Comparison of ENCODE assay signal across 9 cellular contexts in the genomic region with DNA sequence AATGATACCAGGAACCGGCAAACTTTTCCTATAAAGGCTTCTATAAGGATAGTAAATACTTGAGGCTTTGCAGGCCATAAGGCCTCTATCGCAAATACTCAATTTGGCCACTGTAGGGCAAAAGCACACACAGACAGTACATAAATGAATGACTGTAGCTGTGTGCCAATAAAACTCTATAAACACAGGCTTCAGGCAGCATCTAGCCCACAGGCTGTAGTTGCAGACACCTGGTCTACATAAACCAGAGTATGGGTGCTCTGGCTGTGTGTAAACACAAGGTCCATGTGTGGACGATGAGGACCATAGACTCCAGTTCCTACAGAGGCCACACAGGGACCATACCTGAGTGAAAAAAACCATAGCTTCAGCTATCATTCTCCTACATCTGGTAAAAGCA. TPM values are rescaled to one million over a fixed set of nuclear protein-coding genes. Genes with fewer than 3 reads are reported as not detected.
DNase-seq lines count a peak whose midpoint lies in the region; FAIRE-seq and TF ChIP-seq lines count a peak whose summit lies in the region.
"Had no signal": no experiment of that assay in that cellular context is flagged by ENCODE, and none has a peak within 500 bp of the region (broad histone marks: within the 10 kb centered on the region; RNA-seq: fewer than 3 reads in every experiment).

No MANE protein-coding gene starts in this region.

- peaks cover 4% of the 10 kb centered on the region for H3F3A ChIP-seq in SK-N-SH (replicated peaks; ENCODE audit: insufficient read depth)

- H3K27ac ChIP-seq in SK-N-SH (ENCODE audit: low read depth in 2 of 2, low read length in 1 of 2) (peak overlapping the region; percentile 8 to 78; a peak in 3 of 4 replicates), small intestine (ENCODE audit: low read depth in 1 of 2, low read length in 1 of 2) (peak overlapping the region in 1 of 2 donors; percentile 3), kidney (ENCODE audit: low read depth in 2 of 2, low read length in 2 of 2) (peak overlapping the region in 1 of 2 donors; percentile 24)

- intact Hi-C loops in kidney (cut with DNase I) = no loop called here

- peaks cover 4 to 21% of the 10 kb centered on the region in 2 experiments; a peak in 3 of 4 replicates for H3K4me1 ChIP-seq in SK-N-SH (ENCODE audit: control insufficient read depth in 1 of 2, insufficient read depth in 2 of 2, low read depth in 1 of 2, low read length in 1 of 2)
- H3K4me1 ChIP-seq in iPS-15b (ENCODE audit: control insufficient read depth, insufficient read depth, low read length) = peaks cover 4% of the 10 kb centered on the region
- H3K4me1 ChIP-seq in small intestine (ENCODE audit: control insufficient read depth in 2 of 2, insufficient read depth in 1 of 2, low read depth in 1 of 2, low read length in 1 of 2) = peaks cover 0 to 2% of the 10 kb centered on the region in 2 donors
- peaks cover 7 to 14% of the 10 kb centered on the region in 2 donors for H3K4me1 ChIP-seq in kidney (ENCODE audit: control insufficient read depth in 1 of 2, insufficient read depth in 1 of 2, low read depth in 1 of 2, low read length in 2 of 2)

- H3K4me3 ChIP-seq in SK-N-SH (ENCODE audit: low read depth in 2 of 2, low read length in 1 of 2) (no peak overlapping the region), iPS-15b (ENCODE audit: low read depth, low read length) (no peak overlapping the region), small intestine (ENCODE audit: low read depth in 1 of 2, low read length in 2 of 2) (no peak overlapping the region), kidney (ENCODE audit: low read length in 2 of 2) (no peak overlapping the region)

- peaks cover 8 to 56% of the 10 kb centered on the region in 2 experiments for H3K36me3 ChIP-seq in SK-N-SH (replicated peaks in 1 of 2; ENCODE audit: control insufficient read depth in 1 of 2, insufficient read depth in 2 of 2, low read length in 1 of 2)
- peaks cover 32% of the 10 kb centered on the region for H3K36me3 ChIP-seq in iPS-15b (ENCODE audit: control insufficient read depth, insufficient read depth, low read length)
- H3K36me3 ChIP-seq in small intestine (ENCODE audit: control insufficient read depth in 2 of 2, insufficient read depth in 2 of 2, low read length in 2 of 2) = peaks cover 12 to 18% of the 10 kb centered on the region in 2 donors
- peaks cover 4 to 16% of the 10 kb centered on the region in 2 donors for H3K36me3 ChIP-seq in kidney (ENCODE audit: control insufficient read depth in 1 of 2, insufficient read depth in 2 of 2, low read length in 2 of 2)

- H3K79me2 ChIP-seq in SK-N-SH (ENCODE audit: insufficient read depth) = peaks cover 85% of the 10 kb centered on the region

- H3K9ac ChIP-seq in SK-N-SH = no peak overlapping the region
- H3K9ac ChIP-seq in iPS-15b (ENCODE audit: low read depth, low read length) = peak overlapping the region; percentile 16
- peak overlapping the region in 1 of 2 donors; percentile 14 for H3K9ac ChIP-seq in kidney (ENCODE audit: low read length in 2 of 2)

- WGBS in SK-N-SH (ENCODE audit: low lambda C conversion rate) = 46% methylated on average over 3 of the region's 3 CpGs
- WGBS in small intestine, 3 donors = 35 to 56% (median 50%) methylated on average over 3 of the region's 3 CpGs

- H2AFZ ChIP-seq in SK-N-SH (ENCODE audit: low read depth) = no peak overlapping the region

- DNase-seq in HT-29 (ENCODE audit: low spot score) (peak; percentile 92), SK-N-SH (peak; percentile 57), small intestine (peak; percentile 27), kidney (no peak), medulla oblongata (ENCODE audit: extremely low spot score) (no peak), amygdala (lab: John Stamatoyannopoulos, UW) (no peak)
- DNase-seq: activated CD4-positive, alpha-beta T cell treated with anti-CD3 and anti-CD28 coated beads for 4 hours; KBM-7 had no signal

- H4K20me1 ChIP-seq in SK-N-SH (ENCODE audit: insufficient read depth) = 0 out of 2 replicates have a peak, but pooled peaks cover 4% of the 10 kb centered on the region

- no peak for FAIRE-seq in small intestine (lab: Jason Lieb, UNC)
- no peak for FAIRE-seq in kidney (lab: Jason Lieb, UNC)

- H3K4me2 ChIP-seq in SK-N-SH = no peak overlapping the region

- peak in 1 of 2 experiments; percentile 63; a peak in 2 of 4 replicates for TF ChIP-seq EP300 in SK-N-SH (IDR thresholded peaks at IDR 0.05; ENCODE audit: borderline replicate concordance in 1 of 2, low read depth in 1 of 2, low read length in 1 of 2)

- POLR2A ChIA-PET in SK-N-SH (lab: Yijun Ruan, JAX) = interaction anchor here (1.3 kb wide), 1 partner anchor 54 kb away, joined by 3 read pairs; no protein-coding TSS in a partner anchor

- CTCF ChIA-PET in SK-N-SH (lab: Yijun Ruan, JAX) = interaction anchor here (0.8 to 7.1 kb wide), 8 partner anchors 13 to 103 kb away, joined by 3 to 62 read pairs (median 4); no protein-coding TSS in a partner anchor

- TF ChIP-seq RAD21 in SK-N-SH (IDR thresholded peaks at IDR 0.05; ENCODE audit: low read length) = peak; percentile 48

- TF ChIP-seq CTCF in SK-N-SH (IDR thresholded peaks at IDR 0.05) = peak; percentile 33
- no peak for TF ChIP-seq CTCF in kidney (IDR thresholded peaks at IDR 0.05; ENCODE audit: borderline replicate concordance, extremely low read depth, insufficient read depth)

- no peaks in the 10 kb centered on the region for H3K9me2 ChIP-seq in SK-N-SH

- no peaks in the 10 kb centered on the region for H3K27me3 ChIP-seq in SK-N-SH (ENCODE audit: insufficient read depth)
- H3K27me3 ChIP-seq in iPS-15b (ENCODE audit: control insufficient read depth, insufficient read depth, low read length) = no peaks in the 10 kb centered on the region
- H3K27me3 ChIP-seq in small intestine (ENCODE audit: control insufficient read depth in 2 of 2, insufficient read depth in 2 of 2, low read length in 2 of 2) = no peaks in the 10 kb centered on the region

- H3K9me3 ChIP-seq in SK-N-SH (no peaks in the 10 kb centered on the region), iPS-15b (ENCODE audit: control insufficient read depth, insufficient read depth, low read length) (no peaks in the 10 kb centered on the region), small intestine (ENCODE audit: control insufficient read depth, low read depth) (no peaks in the 10 kb centered on the region), kidney (ENCODE audit: control insufficient read depth in 1 of 2, low read length in 2 of 2) (no peaks in the 10 kb centered on the region)

TF ChIP-seq in SK-N-SH, 30 proteins besides CTCF, POLR2A, EP300 and RAD21 (continues in another document):
- TF ChIP-seq RCOR1 (IDR thresholded peaks at IDR 0.05; ENCODE audit: low read length) = peak; percentile 51; the same call in 1 of the 2 replicates
- TF ChIP-seq YY1 (IDR thresholded peaks at IDR 0.05; ENCODE audit: low read depth) = no peak
- no peak for TF ChIP-seq IRF3 (IDR thresholded peaks at IDR 0.05; ENCODE audit: low read depth, low read length)
- TF ChIP-seq MAX (IDR thresholded peaks at IDR 0.05; ENCODE audit: low read depth) = no peak
- no peak for TF ChIP-seq NRF1 (IDR thresholded peaks at IDR 0.05; ENCODE audit: low read depth, low read length)
- TF ChIP-seq SMC3 (IDR thresholded peaks at IDR 0.05; ENCODE audit: low read depth, low read length) = peak; percentile 18; the same call in 1 of the 2 replicates
- no peak for TF ChIP-seq RXRA (IDR thresholded peaks at IDR 0.05; ENCODE audit: borderline replicate concordance, low read depth)
- TF ChIP-seq, protein P1, sequence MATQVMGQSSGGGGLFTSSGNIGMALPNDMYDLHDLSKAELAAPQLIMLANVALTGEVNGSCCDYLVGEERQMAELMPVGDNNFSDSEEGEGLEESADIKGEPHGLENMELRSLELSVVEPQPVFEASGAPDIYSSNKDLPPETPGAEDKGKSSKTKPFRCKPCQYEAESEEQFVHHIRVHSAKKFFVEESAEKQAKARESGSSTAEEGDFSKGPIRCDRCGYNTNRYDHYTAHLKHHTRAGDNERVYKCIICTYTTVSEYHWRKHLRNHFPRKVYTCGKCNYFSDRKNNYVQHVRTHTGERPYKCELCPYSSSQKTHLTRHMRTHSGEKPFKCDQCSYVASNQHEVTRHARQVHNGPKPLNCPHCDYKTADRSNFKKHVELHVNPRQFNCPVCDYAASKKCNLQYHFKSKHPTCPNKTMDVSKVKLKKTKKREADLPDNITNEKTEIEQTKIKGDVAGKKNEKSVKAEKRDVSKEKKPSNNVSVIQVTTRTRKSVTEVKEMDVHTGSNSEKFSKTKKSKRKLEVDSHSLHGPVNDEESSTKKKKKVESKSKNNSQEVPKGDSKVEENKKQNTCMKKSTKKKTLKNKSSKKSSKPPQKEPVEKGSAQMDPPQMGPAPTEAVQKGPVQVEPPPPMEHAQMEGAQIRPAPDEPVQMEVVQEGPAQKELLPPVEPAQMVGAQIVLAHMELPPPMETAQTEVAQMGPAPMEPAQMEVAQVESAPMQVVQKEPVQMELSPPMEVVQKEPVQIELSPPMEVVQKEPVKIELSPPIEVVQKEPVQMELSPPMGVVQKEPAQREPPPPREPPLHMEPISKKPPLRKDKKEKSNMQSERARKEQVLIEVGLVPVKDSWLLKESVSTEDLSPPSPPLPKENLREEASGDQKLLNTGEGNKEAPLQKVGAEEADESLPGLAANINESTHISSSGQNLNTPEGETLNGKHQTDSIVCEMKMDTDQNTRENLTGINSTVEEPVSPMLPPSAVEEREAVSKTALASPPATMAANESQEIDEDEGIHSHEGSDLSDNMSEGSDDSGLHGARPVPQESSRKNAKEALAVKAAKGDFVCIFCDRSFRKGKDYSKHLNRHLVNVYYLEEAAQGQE (IDR thresholded peaks at IDR 0.05; ENCODE audit: low read depth, low read length) = no peak

RNA-seq across cellular contexts. Expression of gene ZMYND8, which starts 52.2 kb away (rescaled TPM):
- 30.9 and 35.6 TPM in 2 replicates for total RNA-seq in HT-29 (2014; rRNA removed; shearing (Covaris generic))
- polyA plus RNA-seq in SK-N-SH (2012; rRNA removed) = 20.6 and 25.3 TPM in 2 replicates
- polyA plus RNA-seq in SK-N-SH (2012; cell fraction: cytosol; rRNA removed) = 19.5 and 20.5 TPM in 2 replicates
- polyA plus RNA-seq in SK-N-SH (2012; cell fraction: nucleus; rRNA removed) = 54.6 and 62.7 TPM in 2 replicates
- polyA plus RNA-seq in small intestine = 10 to 100 TPM in 2 of 3 donors, 1 to 10 TPM in 1; 9.2 to 19.9 (median 12.8) TPM
- 37.5 TPM for total RNA-seq in kidney
- 10.5 TPM for polyA plus RNA-seq in kidney (ENCODE audit: insufficient read depth, low read depth, low replicate concordance)

Comparison
In these comparisons a context has a peak if more than half of its experiments do, and no peak if none do; other contexts are left out.
1. DNase-seq: peak in HT-29 (single experiment), SK-N-SH (single experiment) and small intestine (single experiment); none in kidney (single experiment), medulla oblongata (single experiment) and amygdala (0 of 56).